1 cellular context compared by ENCODE assay signal in the genomic region with DNA sequence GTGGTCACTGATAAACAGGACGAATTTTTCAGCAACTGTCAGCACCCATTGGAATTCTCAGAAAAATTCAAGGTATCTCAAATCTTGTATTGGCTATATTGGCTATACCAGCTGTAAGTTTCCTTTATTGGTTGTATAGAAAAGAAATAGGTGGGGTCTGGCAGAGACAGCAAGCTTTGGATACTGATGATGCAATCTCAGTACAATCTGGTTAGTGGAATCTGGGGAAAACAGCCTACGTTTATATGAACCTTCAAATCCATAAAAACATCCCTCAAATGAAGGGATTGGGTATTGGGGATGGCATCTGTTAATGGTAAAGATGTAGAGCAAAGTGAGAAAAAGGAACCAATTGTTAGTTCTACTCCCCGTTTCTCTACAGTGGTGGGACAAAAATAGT.
TF ChIP-seq lines count a peak whose summit lies in the region.

No MANE protein-coding gene starts in this region.

TF ChIP-seq in K562, 482 proteins besides CTCF, POLR2A, EP300 and RAD21 (continued from another document):
- TF ChIP-seq, protein P1, sequence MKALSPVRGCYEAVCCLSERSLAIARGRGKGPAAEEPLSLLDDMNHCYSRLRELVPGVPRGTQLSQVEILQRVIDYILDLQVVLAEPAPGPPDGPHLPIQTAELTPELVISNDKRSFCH (CRISPR knock-in tag; IDR thresholded peaks at IDR 0.05): no peak
- TF ChIP-seq, protein P1 (tag; IDR thresholded peaks at IDR 0.05): no peak
- TF ChIP-seq FIP1L1 (IDR thresholded peaks at IDR 0.05; ENCODE audit: low read depth, low read length, poor library complexity, severe bottlenecking) (no peak), HDAC8 (tag; IDR thresholded peaks at IDR 0.05) (no peak), HNRNPUL1 (IDR thresholded peaks at IDR 0.05; ENCODE audit: low read length) (no peak), CEBPG (CRISPR knock-in tag; IDR thresholded peaks at IDR 0.05) (no peak), CEBPG (tag; conservative IDR thresholded peaks at IDR 0.05 in 1 of 2, IDR thresholded peaks at IDR 0.05 in 1 of 2) (peak; percentile 45 to 62), IRF2 (CRISPR knock-in tag; IDR thresholded peaks at IDR 0.05) (no peak), SLC30A9 (CRISPR knock-in tag; IDR thresholded peaks at IDR 0.05) (no peak)
- TF ChIP-seq, protein P2, sequence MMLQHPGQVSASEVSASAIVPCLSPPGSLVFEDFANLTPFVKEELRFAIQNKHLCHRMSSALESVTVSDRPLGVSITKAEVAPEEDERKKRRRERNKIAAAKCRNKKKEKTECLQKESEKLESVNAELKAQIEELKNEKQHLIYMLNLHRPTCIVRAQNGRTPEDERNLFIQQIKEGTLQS (IDR thresholded peaks at IDR 0.05): peak; percentile 73
- TF ChIP-seq, protein P2 (CRISPR knock-in tag; conservative IDR thresholded peaks at IDR 0.05): no peak
